In the genomic region with DNA sequence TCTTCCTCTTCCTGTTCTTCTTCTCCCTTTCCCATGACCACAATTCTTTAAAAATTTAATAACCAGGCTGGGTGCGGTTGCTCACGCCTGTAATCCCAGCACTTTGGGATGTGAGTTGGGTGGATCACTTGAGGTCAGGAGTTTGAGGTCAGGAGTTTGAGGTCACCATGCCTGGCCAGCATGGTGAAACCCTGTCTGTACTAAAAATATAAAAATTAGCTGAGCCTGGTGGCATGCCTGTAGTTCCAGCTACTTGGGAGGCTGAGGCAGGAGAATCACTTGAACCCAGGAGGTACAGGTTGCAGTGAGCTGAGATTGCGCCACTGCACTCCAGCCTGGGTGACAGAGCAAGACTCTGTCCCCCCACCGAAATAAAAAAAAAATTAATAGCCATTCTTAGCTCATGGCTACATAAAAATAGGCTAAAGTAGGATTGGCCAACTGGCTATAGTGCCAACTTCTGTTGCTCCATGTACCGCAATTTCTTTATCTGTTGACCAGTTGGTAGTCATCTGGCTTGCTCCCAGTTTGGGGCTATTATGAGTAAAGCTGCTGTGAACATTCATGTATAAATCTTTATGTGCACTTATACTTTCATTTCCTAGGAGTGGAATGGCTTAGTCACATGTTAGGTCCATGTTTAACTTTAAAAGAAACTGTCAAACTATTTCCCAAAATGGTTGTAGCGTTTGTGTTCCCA, we compare ENCODE assay signal across 19 cellular contexts.
DNase-seq lines count a peak whose midpoint lies in the region; ATAC-seq and TF ChIP-seq lines count a peak whose summit lies in the region.
"Had no signal": no experiment of that assay in that cellular context is flagged by ENCODE, and none has a peak within 500 bp of the region (broad histone marks: within the 10 kb centered on the region; RNA-seq: fewer than 3 reads in every experiment).

No MANE protein-coding gene starts in this region.

- H3K36me3 Mint-ChIP-seq in MCF 10A (ENCODE audit: insufficient read depth, unreplicated experiment) = no peaks in the 10 kb centered on the region

- H3K4me1 ChIP-seq in mammary epithelial cell (ENCODE audit: insufficient read depth, low read length) = no peaks in the 10 kb centered on the region
- H3K4me1 ChIP-seq in gastrocnemius medialis = peaks cover 5 to 22% of the 10 kb centered on the region in 2 donors
- no peaks in the 10 kb centered on the region for H3K4me1 ChIP-seq in foreskin keratinocyte

- intact Hi-C loops in MCF 10A (cut with micrococcal nuclease) (no loop called here), mammary epithelial cell (cut with micrococcal nuclease) (no loop called here), gastrocnemius medialis (cut with DNase I; ENCODE audit: low total_unique reads) (loop anchor here (5.0 kb wide), 3 partner anchors 51 to 251 kb away; no protein-coding TSS in a partner anchor)

- H3K27ac ChIP-seq in mammary epithelial cell (ENCODE audit: insufficient read depth, low read depth, low read length) = no peak overlapping the region
- peak overlapping the region; percentile 53 to 73 (median 64) for H3K27ac ChIP-seq in gastrocnemius medialis
- no peak overlapping the region for H3K27ac ChIP-seq in foreskin keratinocyte
- no peak overlapping the region for H3K27ac ChIP-seq in brain microvascular endothelial cell
- H3K27ac ChIP-seq: 22Rv1, KMS-11, SJCRH30 had no signal

- BruUV-seq in MCF 10A (replicated peaks; lab: Mats Ljungman, UMichigan) (no TSS peak), mammary epithelial cell (replicated peaks; lab: Mats Ljungman, UMichigan) (no TSS peak)

- no peaks in the 10 kb centered on the region for H3K9me3 Mint-ChIP-seq in MCF 10A (ENCODE audit: unreplicated experiment)
- H3K9me3 Mint-ChIP-seq: CD8-positive, alpha-beta memory T cell had no signal

- dilution Hi-C loops in mammary epithelial cell (cut with HindIII; ENCODE audit: low sequenced_read_pairs) = no loop called here

- H4K20me1 ChIP-seq in mammary epithelial cell (ENCODE audit: insufficient read depth, low read length) = no peaks in the 10 kb centered on the region

- no peak overlapping the region for H3K4me3 ChIP-seq in mammary epithelial cell (replicated peaks in 1 of 3; ENCODE audit: insufficient read depth in 1 of 3, low read depth in 2 of 3, low read length in 3 of 3)
- H3K4me3 ChIP-seq in gastrocnemius medialis = no peak overlapping the region
- H3K4me3 ChIP-seq in brain microvascular endothelial cell (ENCODE audit: low read depth, low read length) = no peak overlapping the region
- H3K4me3 ChIP-seq: GM12878, SJCRH30 had no signal

- TF ChIP-seq POLR2A in gastrocnemius medialis (IDR thresholded peaks at IDR 0.05) = no peak

- DNase-seq in MCF 10A (ENCODE audit: unreplicated experiment) = peak; percentile 44
- DNase-seq in mammary epithelial cell = no peak
- DNase-seq in RPMI7951 (ENCODE audit: low read depth) = peak; percentile 3
- DNase-seq in fibroblast of peridontal ligament (ENCODE audit: extremely low read depth) = peak; percentile 27
- peak; percentile 43 to 57 for DNase-seq in gastrocnemius medialis
- DNase-seq in foreskin keratinocyte = no peak
- no peak for DNase-seq in NCI-H2029 (lab: John Stamatoyannopoulos, UW)
- no peak for DNase-seq in brain microvascular endothelial cell
- DNase-seq: CD8-positive, alpha-beta memory T cell; DMS79 treated with DMSO at 0.1 percent for 48 hours; NCI-H1105 treated with DMSO at 0.1 percent for 48 hours; NCI-H1694 treated with DMSO at 0.1 percent for 48 hours; NCI-H69; NK-92 treated with Interleukin-12 subunit alpha and Interleukin-12 subunit beta, amount 100 ng/mL, for 24 hours; OCI-M1; SJCRH30 had no signal

- no peak overlapping the region for H3K9ac ChIP-seq in mammary epithelial cell (ENCODE audit: insufficient read depth, low read length)
- H3K9ac ChIP-seq: KMS-11 had no signal

- CTCF ChIA-PET in MCF 10A (lab: Yijun Ruan, JAX) = interaction anchor here (0.6 kb wide), 1 partner anchor 366 kb away, joined by 5 read pairs; no protein-coding TSS in a partner anchor
- CTCF ChIA-PET in mammary epithelial cell (lab: Charles Lee; ENCODE audit: low non-redundant PET) = no interaction called here

- no peak overlapping the region for H2AFZ ChIP-seq in mammary epithelial cell (ENCODE audit: low read depth, low read length)

- no peak for TF ChIP-seq CTCF in MCF 10A (IDR thresholded peaks at IDR 0.05; ENCODE audit: unreplicated experiment)
- TF ChIP-seq CTCF in mammary epithelial cell (conservative IDR thresholded peaks at IDR 0.05 in 1 of 2, IDR thresholded peaks at IDR 0.05 in 1 of 2; ENCODE audit: extremely low read depth in 1 of 2, insufficient read depth in 1 of 2, low read depth in 1 of 2, low read length in 2 of 2) = no peak
- no peak for TF ChIP-seq CTCF in gastrocnemius medialis (IDR thresholded peaks at IDR 0.05 in 4 of 5, conservative IDR thresholded peaks at IDR 0.05 in 1 of 5)
- no peak for TF ChIP-seq CTCF in foreskin keratinocyte (conservative IDR thresholded peaks at IDR 0.05)
- TF ChIP-seq CTCF in brain microvascular endothelial cell (IDR thresholded peaks at IDR 0.05; ENCODE audit: low read depth, low read length, missing control alignments) = no peak

- H3K4me3 Mint-ChIP-seq in MCF 10A (ENCODE audit: unreplicated experiment) = no peak overlapping the region
- H3K4me3 Mint-ChIP-seq: CD8-positive, alpha-beta memory T cell had no signal

- no peak overlapping the region for H3K27ac Mint-ChIP-seq in MCF 10A (ENCODE audit: low read depth, unreplicated experiment)
- H3K27ac Mint-ChIP-seq: CD8-positive, alpha-beta memory T cell had no signal

- H3K4me1 Mint-ChIP-seq in MCF 10A (ENCODE audit: insufficient read depth, unreplicated experiment) = no peaks in the 10 kb centered on the region
- H3K4me1 Mint-ChIP-seq: CD8-positive, alpha-beta memory T cell had no signal

- WGBS in mammary epithelial cell (ENCODE audit: low coverage, missing lambda C conversion rate) = 96% methylated on average over 6 of the region's 6 CpGs

- H3K27me3 Mint-ChIP-seq in MCF 10A (ENCODE audit: insufficient read depth, unreplicated experiment) = no peaks in the 10 kb centered on the region
- H3K27me3 Mint-ChIP-seq: CD8-positive, alpha-beta memory T cell had no signal

- POLR2A ChIA-PET in MCF 10A (lab: Yijun Ruan, JAX) = interaction anchor here (0.6 to 1.2 kb wide), 2 partner anchors 13 to 77 kb away, joined by 3 read pairs; no protein-coding TSS in a partner anchor

- no peak overlapping the region for H3K4me2 ChIP-seq in mammary epithelial cell (ENCODE audit: insufficient read depth, low read depth, low read length)
- H3K4me2 ChIP-seq: KMS-11 had no signal

- ATAC-seq in gastrocnemius medialis (peak; percentile 88 to 96), foreskin keratinocyte (no peak)
- ATAC-seq: GM12878 had no signal

- H3K36me3 ChIP-seq in mammary epithelial cell (ENCODE audit: insufficient read depth, low read length) (no peaks in the 10 kb centered on the region), gastrocnemius medialis (no peaks in the 10 kb centered on the region), brain microvascular endothelial cell (replicated peaks) (no peaks in the 10 kb centered on the region)
- H3K36me3 ChIP-seq: SJCRH30 had no signal

- in situ Hi-C loops in mammary epithelial cell (cut with MboI; ENCODE audit: low sequenced_read_pairs in 2 of 2) (no loop called here), gastrocnemius medialis (cut with MboI; ENCODE audit: low sequenced_read_pairs in 4 of 4) (no loop called here), brain microvascular endothelial cell (cut with HindIII; ENCODE audit: low pct_ligation_motif_present, low sequenced_read_pairs) (no loop called here)

- H3K27me3 ChIP-seq in mammary epithelial cell (ENCODE audit: insufficient read depth, low read length) = no peaks in the 10 kb centered on the region
- no peaks in the 10 kb centered on the region for H3K27me3 ChIP-seq in gastrocnemius medialis
- H3K27me3 ChIP-seq in foreskin keratinocyte = no peaks in the 10 kb centered on the region
- no peaks in the 10 kb centered on the region for H3K27me3 ChIP-seq in brain microvascular endothelial cell (replicated peaks)
- H3K27me3 ChIP-seq: SJCRH30 had no signal

- H3K9me3 ChIP-seq in mammary epithelial cell (replicated peaks; ENCODE audit: insufficient read depth, low read length) (no peaks in the 10 kb centered on the region), gastrocnemius medialis (no peaks in the 10 kb centered on the region)
- H3K9me3 ChIP-seq: SJCRH30 had no signal

- H3K79me2 ChIP-seq in mammary epithelial cell (ENCODE audit: insufficient read depth, low read length) = no peaks in the 10 kb centered on the region

Comparison
In these comparisons a context has a peak if more than half of its experiments do, and no peak if none do; other contexts are left out.
1. DNase-seq: peak in MCF 10A (single experiment), RPMI7951 (single experiment), fibroblast of peridontal ligament (single experiment) and gastrocnemius medialis (2 of 2); none in mammary epithelial cell (single experiment), foreskin keratinocyte (0 of 2), NCI-H2029 (single experiment) and brain microvascular endothelial cell (single experiment).
2. H3K27ac ChIP-seq: peak in gastrocnemius medialis (4 of 4); none in mammary epithelial cell (single experiment), foreskin keratinocyte (single experiment) and brain microvascular endothelial cell (single experiment).